In genomic region chr18:13376298-13376840, GRCh38 we compare ENCODE assay signal across 10 cellular contexts.
A peak's percentile ranks its signal among the peaks of the same experiment; 100 is the strongest.
DNase-seq lines count a peak whose midpoint lies in the region; ATAC-seq and TF ChIP-seq lines count a peak whose summit lies in the region.
"Had no signal": no experiment of that assay in that cellular context is flagged by ENCODE, and none has a peak within 500 bp of the region (broad histone marks: within the 10 kb centered on the region; RNA-seq: fewer than 3 reads in every experiment).

No MANE protein-coding gene starts in this region.

- H3K4me1 ChIP-seq in CD4-positive, alpha-beta memory T cell (ENCODE audit: insufficient read depth, low read length): peaks cover 91% of the 10 kb centered on the region
- peaks cover 3% of the 10 kb centered on the region for H3K4me1 ChIP-seq in smooth muscle cell (ENCODE audit: low read depth)
- peaks cover 0 to 3% of the 10 kb centered on the region in 2 donors for H3K4me1 ChIP-seq in aorta (ENCODE audit: control insufficient read depth in 1 of 2, insufficient read depth in 2 of 2, low read length in 2 of 2)

- H3K4me3 ChIP-seq in CD4-positive, alpha-beta memory T cell (ENCODE audit: low read length in 2 of 2): peak overlapping the region; percentile 3 to 41
- H3K4me3 ChIP-seq in smooth muscle cell (no peak overlapping the region), aorta (ENCODE audit: low read length in 2 of 2) (no peak overlapping the region)

- no peak for TF ChIP-seq CTCF in smooth muscle cell (IDR thresholded peaks at IDR 0.05; ENCODE audit: borderline replicate concordance, insufficient read depth, poor library complexity, severe bottlenecking)

- WGBS in smooth muscle cell (ENCODE audit: low lambda C conversion rate): 94% methylated on average over 23 of the region's 23 CpGs
- WGBS in aorta, 2 donors: 91 to 95% methylated on average over 23 of the region's 23 CpGs

- peak overlapping the region; percentile 75 for H3K9ac ChIP-seq in smooth muscle cell (ENCODE audit: low read depth)

- no peak overlapping the region for H2AFZ ChIP-seq in smooth muscle cell (ENCODE audit: low read depth)

- no peaks in the 10 kb centered on the region for H3F3A ChIP-seq in smooth muscle cell (ENCODE audit: low read depth)

- no peaks in the 10 kb centered on the region for H3K27me3 Mint-ChIP-seq in CD4-positive, alpha-beta memory T cell
- H3K27me3 Mint-ChIP-seq in activated CD4-positive, alpha-beta T cell treated with anti-CD3 and anti-CD28 coated beads, Interleukin-2, amount 10 ng/mL, durations not matched to agents 7 days and 5 days: no peaks in the 10 kb centered on the region

- H3K27ac Mint-ChIP-seq in CD4-positive, alpha-beta memory T cell: peak overlapping the region; percentile 90 to 100 (median 99)
- peak overlapping the region; percentile 87 for H3K27ac Mint-ChIP-seq in activated CD4-positive, alpha-beta T cell treated with anti-CD3 and anti-CD28 coated beads, Interleukin-2, amount 10 ng/mL, durations not matched to agents 7 days and 5 days
- H3K27ac Mint-ChIP-seq: mesothelial cell of epicardium had no signal

- H3K4me3 Mint-ChIP-seq in CD4-positive, alpha-beta memory T cell: peak overlapping the region; percentile 37 to 91 (median 78)
- peak overlapping the region; percentile 48 for H3K4me3 Mint-ChIP-seq in activated CD4-positive, alpha-beta T cell treated with anti-CD3 and anti-CD28 coated beads, Interleukin-2, amount 10 ng/mL, durations not matched to agents 7 days and 5 days
- H3K4me3 Mint-ChIP-seq: mesothelial cell of epicardium had no signal

- DNase-seq in CD4-positive, alpha-beta memory T cell: peak in 4 of 5 donors; percentile 31 to 74 (median 38)
- peak; percentile 46 for DNase-seq in activated CD4-positive, alpha-beta T cell treated with anti-CD3 and anti-CD28 coated beads, Interleukin-2, amount 10 ng/mL, durations not matched to agents 7 days and 5 days
- no peak for DNase-seq in smooth muscle cell (lab: John Stamatoyannopoulos, UW; ENCODE audit: unreplicated experiment)
- no peak for DNase-seq in inferior parietal cortex (ENCODE audit: extremely low spot score)
- no peak for DNase-seq in SIG-M5 (lab: John Stamatoyannopoulos, UW)
- no peak for DNase-seq in aorta
- DNase-seq: NCI-H1092 had no signal

- peak overlapping the region; percentile 41 for H3K4me2 ChIP-seq in smooth muscle cell

- no peaks in the 10 kb centered on the region for H3K36me3 ChIP-seq in CD4-positive, alpha-beta memory T cell (ENCODE audit: insufficient read depth, low read length)
- H3K36me3 ChIP-seq in smooth muscle cell (ENCODE audit: low read depth) (no peaks in the 10 kb centered on the region), aorta (ENCODE audit: control insufficient read depth in 1 of 2, insufficient read depth in 2 of 2, low read length in 1 of 2) (no peaks in the 10 kb centered on the region)

- ATAC-seq in aorta (ENCODE audit: low FRiP score) (no peak), HG03432 (IDR thresholded peaks at IDR 0.05; ENCODE audit: unreplicated experiment) (no peak)

- no peaks in the 10 kb centered on the region for H3K9me3 Mint-ChIP-seq in CD4-positive, alpha-beta memory T cell
- no peaks in the 10 kb centered on the region for H3K9me3 Mint-ChIP-seq in activated CD4-positive, alpha-beta T cell treated with anti-CD3 and anti-CD28 coated beads, Interleukin-2, amount 10 ng/mL, durations not matched to agents 7 days and 5 days
- H3K9me3 Mint-ChIP-seq: mesothelial cell of epicardium had no signal

- H3K27me3 ChIP-seq in CD4-positive, alpha-beta memory T cell (ENCODE audit: insufficient read depth, low read length): no peaks in the 10 kb centered on the region
- H3K27me3 ChIP-seq in smooth muscle cell (ENCODE audit: low read depth) (no peaks in the 10 kb centered on the region), aorta (ENCODE audit: control insufficient read depth in 1 of 2, insufficient read depth in 2 of 2, low read length in 1 of 2) (no peaks in the 10 kb centered on the region)

- H3K9me3 ChIP-seq in CD4-positive, alpha-beta memory T cell (ENCODE audit: control insufficient read depth in 1 of 2, low read length in 2 of 2): no peaks in the 10 kb centered on the region
- H3K9me3 ChIP-seq in smooth muscle cell (replicated peaks; ENCODE audit: low read depth): no peaks in the 10 kb centered on the region
- H3K9me3 ChIP-seq in aorta (ENCODE audit: control insufficient read depth, low read length): no peaks in the 10 kb centered on the region

- peaks cover 54 to 84% (median 74%) of the 10 kb centered on the region in 4 donors for H3K4me1 Mint-ChIP-seq in CD4-positive, alpha-beta memory T cell
- H3K4me1 Mint-ChIP-seq in activated CD4-positive, alpha-beta T cell treated with anti-CD3 and anti-CD28 coated beads, Interleukin-2, amount 10 ng/mL, durations not matched to agents 7 days and 5 days: peaks cover 84% of the 10 kb centered on the region

- peaks cover 71% of the 10 kb centered on the region for H3K79me2 ChIP-seq in smooth muscle cell (ENCODE audit: low read depth)

- POLR2A ChIA-PET in CD4-positive, alpha-beta memory T cell (lab: Charles Lee; ENCODE audit: partially characterized antibody): interaction anchor here (0.7 to 8.6 kb wide), 10 partner anchors 12 to 236 kb away, joined by 3 to 97 read pairs (median 10); no protein-coding TSS in a partner anchor
- POLR2A ChIA-PET in activated CD4-positive, alpha-beta T cell treated with anti-CD3 and anti-CD28 coated beads, Interleukin-2, amount 10 ng/mL, durations not matched to agents 7 days and 5 days (lab: Charles Lee): no interaction called here

- peak overlapping the region; percentile 76 for H3K27ac ChIP-seq in CD4-positive, alpha-beta memory T cell (ENCODE audit: low read depth, low read length)
- peak overlapping the region; percentile 93 for H3K27ac ChIP-seq in angular gyrus (ENCODE audit: low read depth, low read length)
- peak overlapping the region; percentile 97 for H3K27ac ChIP-seq in smooth muscle cell (ENCODE audit: low read depth)
- H3K27ac ChIP-seq in aorta (ENCODE audit: low read depth in 1 of 2, low read length in 2 of 2): no peak overlapping the region

- H3K36me3 Mint-ChIP-seq in CD4-positive, alpha-beta memory T cell: no peaks in the 10 kb centered on the region
- no peaks in the 10 kb centered on the region for H3K36me3 Mint-ChIP-seq in activated CD4-positive, alpha-beta T cell treated with anti-CD3 and anti-CD28 coated beads, Interleukin-2, amount 10 ng/mL, durations not matched to agents 7 days and 5 days (ENCODE audit: low read depth)
- H3K36me3 Mint-ChIP-seq: mesothelial cell of epicardium had no signal

- CTCF ChIA-PET in CD4-positive, alpha-beta memory T cell (lab: Charles Lee; ENCODE audit: partially characterized antibody): interaction anchor here (0.7 to 4.1 kb wide), 3 partner anchors 23 to 160 kb away, joined by 3 to 26 read pairs (median 3); no protein-coding TSS in a partner anchor
- CTCF ChIA-PET in activated CD4-positive, alpha-beta T cell treated with anti-CD3 and anti-CD28 coated beads, Interleukin-2, amount 10 ng/mL, durations not matched to agents 7 days and 5 days (lab: Charles Lee): interaction anchor here (0.6 to 2.8 kb wide), 5 partner anchors 23 to 327 kb away, joined by 3 to 8 read pairs (median 3); no protein-coding TSS in a partner anchor

- intact Hi-C loops in CD4-positive, alpha-beta memory T cell (cut with micrococcal nuclease): loop anchor here (2.0 to 5.0 kb wide), 5 partner anchors 60 to 351 kb away; partner anchors contain the start of genes FAM210A and RNMT
- intact Hi-C loops in aorta (cut with DNase I): loop anchor here in 1 of 2 donors (5.0 kb wide), 1 partner anchor 54 kb away; no protein-coding TSS in a partner anchor

- H4K20me1 ChIP-seq in smooth muscle cell (ENCODE audit: low read depth): no peaks in the 10 kb centered on the region

Comparison
In these comparisons a context has a peak if more than half of its experiments do, and no peak if none do; other contexts are left out.
1. DNase-seq: peak in CD4-positive, alpha-beta memory T cell (4 of 5) and activated CD4-positive, alpha-beta T cell treated with anti-CD3 and anti-CD28 coated beads, Interleukin-2, amount 10 ng/mL, durations not matched to agents 7 days and 5 days (single experiment); none in smooth muscle cell (single experiment), inferior parietal cortex (single experiment), SIG-M5 (single experiment) and aorta (0 of 2).
2. H3K27ac ChIP-seq: peak in CD4-positive, alpha-beta memory T cell (single experiment), angular gyrus (single experiment) and smooth muscle cell (single experiment); none in aorta (0 of 2).
3. H3K4me3 ChIP-seq: peak in CD4-positive, alpha-beta memory T cell (2 of 2); none in smooth muscle cell (single experiment) and aorta (0 of 2).